Comparison of ENCODE assay signal across 26 cellular contexts in genomic region chr14:62670526-62670925, GRCh38.
DNase-seq lines count a peak whose midpoint lies in the region; ATAC-seq and TF ChIP-seq lines count a peak whose summit lies in the region.
"Had no signal": no experiment of that assay in that cellular context is flagged by ENCODE, and none has a peak within 500 bp of the region (broad histone marks: within the 10 kb centered on the region; RNA-seq: fewer than 3 reads in every experiment).

No MANE protein-coding gene starts in this region.

- no peak overlapping the region for H3K4ac ChIP-seq in mesendoderm (ENCODE audit: low read depth, low read length)

- no peak overlapping the region for H3K23ac ChIP-seq in mesendoderm (ENCODE audit: low read length)

- H3K36me3 ChIP-seq in adipocyte (ENCODE audit: control insufficient read depth, insufficient read depth, low read length, severe bottlenecking) (no peaks in the 10 kb centered on the region), mesendoderm (ENCODE audit: control insufficient read depth, insufficient read depth, low read length) (no peaks in the 10 kb centered on the region), ovary (no peaks in the 10 kb centered on the region), upper lobe of left lung (no peaks in the 10 kb centered on the region)
- H3K36me3 ChIP-seq: BLaER1 treated with 17β-estradiol and CSF1 and Interleukin-3, amounts not matched to agents 10 nM and 100 nM had no signal

- intact Hi-C loops in ovary (cut with DNase I), result no loop called here

- ATAC-seq in upper lobe of left lung (ENCODE audit: low FRiP score in 2 of 2), result no peak
- ATAC-seq: A549, HepG2, K562 had no signal

- no peaks in the 10 kb centered on the region for H3K79me1 ChIP-seq in mesendoderm (ENCODE audit: low read length)

- whole genome bisulfite sequencing in mesendoderm (ENCODE audit: extremely low coverage, insufficient coverage, low lambda C conversion rate), result no CpG with 5 or more reads among the region's 2 CpGs
- WGBS in ovary, 3 donors, result 49 to 57% (median 50%) methylated on average over 2 of the region's 2 CpGs
- WGBS in upper lobe of left lung, 2 donors, result 71 to 81% methylated on average over 2 of the region's 2 CpGs

- no peak for TF ChIP-seq EP300 in ovary (IDR thresholded peaks at IDR 0.05)
- TF ChIP-seq EP300 in upper lobe of left lung (IDR thresholded peaks at IDR 0.05), result no peak

- H3K4me1 ChIP-seq in adipocyte (ENCODE audit: control insufficient read depth, insufficient read depth, low read length) (no peaks in the 10 kb centered on the region), mesendoderm (ENCODE audit: control insufficient read depth, low read depth, low read length) (no peaks in the 10 kb centered on the region), ovary (ENCODE audit: insufficient read depth) (no peaks in the 10 kb centered on the region), upper lobe of left lung (no peaks in the 10 kb centered on the region)
- H3K4me1 ChIP-seq: A549 had no signal

- TF ChIP-seq POLR2A in ovary (IDR thresholded peaks at IDR 0.05) (no peak), upper lobe of left lung (IDR thresholded peaks at IDR 0.05) (no peak)

- DNase-seq in HT1080 (ENCODE audit: low read depth), result peak; percentile 71
- DNase-seq in adipocyte (ENCODE audit: low read depth), result peak; percentile 20
- DNase-seq in fibroblast of peridontal ligament (ENCODE audit: extremely low read depth), result peak; percentile 3
- no peak for DNase-seq in mesendoderm
- no peak for DNase-seq in stimulated activated naive CD4-positive, alpha-beta T cell treated with Interleukin-2 at 50 U/mL for 16 hours (lab: John Stamatoyannopoulos, UW)
- no peak for DNase-seq in ovary
- no peak for DNase-seq in upper lobe of left lung
- DNase-seq: AML-193; CD4-positive, alpha-beta T cell; COR-L47; DMS53; GF-D8; Kasumi-1; MV-4-11; NCI-H1105; NCI-H1436 treated with DMSO at 0.1 percent for 48 hours; NCI-H2029; NCI-H2227 treated with DMSO at 0.1 percent for 48 hours; NCI-H510A; NCI-H69; SK-N-SH; SW 1271 had no signal

- H2AK5ac ChIP-seq in mesendoderm (ENCODE audit: low read length), result no peak overlapping the region

- H3K79me2 ChIP-seq in mesendoderm (ENCODE audit: control insufficient read depth, insufficient read depth, low read length), result no peaks in the 10 kb centered on the region

- peak overlapping the region; percentile 74 for H2BK15ac ChIP-seq in mesendoderm (replicated peaks; ENCODE audit: low read depth)

- no peak overlapping the region for H3K4me3 ChIP-seq in adipocyte (ENCODE audit: low read length)
- H3K4me3 ChIP-seq in mesendoderm (ENCODE audit: low read length), result no peak overlapping the region
- H3K4me3 ChIP-seq in ovary, result no peak overlapping the region
- no peak overlapping the region for H3K4me3 ChIP-seq in upper lobe of left lung
- H3K4me3 ChIP-seq: A549; BLaER1 treated with 17β-estradiol and CSF1 and Interleukin-3, amounts not matched to agents 10 nM and 100 nM; K562 had no signal

- H3K56ac ChIP-seq in mesendoderm (ENCODE audit: low read length), result no peak overlapping the region

- no peak overlapping the region for H4K8ac ChIP-seq in mesendoderm (ENCODE audit: low read depth, low read length)

- H3K27ac ChIP-seq in mesendoderm (ENCODE audit: low read depth, low read length) (no peak overlapping the region), ovary (no peak overlapping the region), upper lobe of left lung (no peak overlapping the region)
- H3K27ac ChIP-seq: A549; BLaER1 treated with 17β-estradiol and CSF1 and Interleukin-3, amounts not matched to agents 10 nM and 100 nM had no signal

- TF ChIP-seq CTCF in ovary (IDR thresholded peaks at IDR 0.05), result no peak
- no peak for TF ChIP-seq CTCF in upper lobe of left lung (IDR thresholded peaks at IDR 0.05)

- no peak overlapping the region for H4K5ac ChIP-seq in mesendoderm (ENCODE audit: low read length)

- H3K9me3 ChIP-seq in adipocyte (ENCODE audit: control insufficient read depth, low read length) (no peaks in the 10 kb centered on the region), ovary (no peaks in the 10 kb centered on the region), upper lobe of left lung (no peaks in the 10 kb centered on the region)
- H3K9me3 ChIP-seq: A549; BLaER1 treated with 17β-estradiol and CSF1 and Interleukin-3, amounts not matched to agents 10 nM and 100 nM; SK-N-SH had no signal

- H3K27me3 ChIP-seq in adipocyte (replicated peaks; ENCODE audit: control insufficient read depth, insufficient read depth, low read length) (no peaks in the 10 kb centered on the region), mesendoderm (ENCODE audit: insufficient read depth, low read length, poor library complexity) (no peaks in the 10 kb centered on the region), ovary (no peaks in the 10 kb centered on the region), upper lobe of left lung (no peaks in the 10 kb centered on the region)
- H3K27me3 ChIP-seq: BLaER1 treated with 17β-estradiol and CSF1 and Interleukin-3, amounts not matched to agents 10 nM and 100 nM had no signal

- no peak overlapping the region for H3K4me2 ChIP-seq in mesendoderm (ENCODE audit: low read length)
- H3K4me2 ChIP-seq: A549; BLaER1 treated with 17β-estradiol and CSF1 and Interleukin-3, amounts not matched to agents 10 nM and 100 nM; SK-N-SH had no signal

- no peak overlapping the region for H3K18ac ChIP-seq in mesendoderm (ENCODE audit: low read length)

- H2BK120ac ChIP-seq in mesendoderm (ENCODE audit: low read depth, low read length), result no peak overlapping the region

- H3K9ac ChIP-seq in adipocyte (ENCODE audit: low read length) (no peak overlapping the region), mesendoderm (ENCODE audit: low read length) (no peak overlapping the region)
- H3K9ac ChIP-seq: BLaER1 treated with 17β-estradiol and CSF1 and Interleukin-3, amounts not matched to agents 10 nM and 100 nM; SK-N-SH had no signal

- no peak overlapping the region for H2BK5ac ChIP-seq in mesendoderm (ENCODE audit: low read length)

Comparison
In these comparisons a context has a peak if more than half of its experiments do, and no peak if none do; other contexts are left out.
1. DNase-seq: peak in HT1080 (single experiment), adipocyte (single experiment) and fibroblast of peridontal ligament (single experiment); none in mesendoderm (single experiment), stimulated activated naive CD4-positive, alpha-beta T cell treated with Interleukin-2 at 50 U/mL for 16 hours (single experiment), ovary (0 of 5) and upper lobe of left lung (0 of 2).